1 cellular context compared by ENCODE assay signal in the genomic region with DNA sequence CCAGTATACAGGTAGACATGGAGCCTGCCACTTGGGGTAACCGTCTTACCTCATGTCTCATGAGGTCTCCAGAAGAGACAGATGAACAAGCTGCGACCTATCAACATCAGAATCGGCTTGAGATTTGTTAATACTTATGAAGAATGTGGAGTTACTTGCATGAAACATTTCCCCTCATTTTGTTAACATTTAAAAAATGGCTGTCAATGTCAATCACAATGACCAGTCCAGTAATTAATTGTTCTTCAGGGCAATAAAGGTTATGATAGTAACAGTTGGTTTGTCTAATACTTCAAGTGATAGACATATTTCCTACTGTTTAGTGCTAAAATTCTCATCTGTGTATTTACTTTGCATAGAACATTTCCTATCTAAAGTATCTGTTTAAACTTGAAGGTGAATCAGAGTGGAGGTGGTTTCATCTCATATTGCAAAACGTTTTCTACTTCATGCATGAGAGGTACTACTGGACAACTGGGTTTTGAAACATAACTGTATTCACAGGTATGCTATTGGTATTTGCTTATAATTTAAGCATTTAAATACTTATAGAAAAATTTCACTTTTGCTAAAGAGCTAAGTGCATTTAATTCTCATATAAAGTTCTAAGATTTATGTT.
TF ChIP-seq lines count a peak whose summit lies in the region.

No MANE protein-coding gene starts in this region.

TF ChIP-seq in K562, 482 proteins besides CTCF, POLR2A, EP300 and RAD21:
- no peak for TF ChIP-seq BRF1 (IDR thresholded peaks at IDR 0.05; ENCODE audit: borderline replicate concordance, extremely low read depth, insufficient read length)
- TF ChIP-seq, protein P1, sequence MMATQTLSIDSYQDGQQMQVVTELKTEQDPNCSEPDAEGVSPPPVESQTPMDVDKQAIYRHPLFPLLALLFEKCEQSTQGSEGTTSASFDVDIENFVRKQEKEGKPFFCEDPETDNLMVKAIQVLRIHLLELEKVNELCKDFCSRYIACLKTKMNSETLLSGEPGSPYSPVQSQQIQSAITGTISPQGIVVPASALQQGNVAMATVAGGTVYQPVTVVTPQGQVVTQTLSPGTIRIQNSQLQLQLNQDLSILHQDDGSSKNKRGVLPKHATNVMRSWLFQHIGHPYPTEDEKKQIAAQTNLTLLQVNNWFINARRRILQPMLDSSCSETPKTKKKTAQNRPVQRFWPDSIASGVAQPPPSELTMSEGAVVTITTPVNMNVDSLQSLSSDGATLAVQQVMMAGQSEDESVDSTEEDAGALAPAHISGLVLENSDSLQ (IDR thresholded peaks at IDR 0.05): peak; percentile 74
